ENCODE assay signal across 8 cellular contexts in the genomic region with DNA sequence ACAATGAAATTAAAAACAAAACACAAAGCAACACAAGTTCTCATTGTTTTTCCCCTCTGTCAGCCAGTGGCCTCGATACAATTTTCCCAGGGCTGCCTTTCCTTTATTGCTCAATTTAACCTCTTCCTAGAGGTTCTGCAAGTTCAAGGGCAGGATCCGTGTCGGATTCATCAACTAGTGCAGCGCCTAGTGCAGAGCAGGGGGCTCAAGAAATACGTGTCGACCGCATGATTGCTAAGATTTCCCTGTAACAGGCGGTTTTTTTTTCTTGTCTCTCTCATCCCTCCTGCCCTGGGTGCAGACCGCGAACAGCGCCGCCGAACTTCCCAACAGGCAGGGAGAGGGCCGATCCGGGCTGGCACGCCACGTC. TPM values are rescaled to one million over a fixed set of nuclear protein-coding genes. Genes with fewer than 3 reads are reported as not detected.
DNase-seq lines count a peak whose midpoint lies in the region; ATAC-seq and TF ChIP-seq lines count a peak whose summit lies in the region.

No MANE protein-coding gene starts in this region.

- H3K27me3 Mint-ChIP-seq in activated T-helper 1 cell treated with anti-CD3 and anti-CD28 coated beads, Interleukin-12 subunit alpha, Interleukin-12 subunit beta, Interleukin-2, Interleukin-4 antibody, amounts not matched to agents 30 ng/mL and 10 ng/mL and 1 ng/mL, durations not matched to agents 14 hours and 24 hours and 36 hours (ENCODE audit: insufficient read depth) = no peaks in the 10 kb centered on the region

- H3K9me3 Mint-ChIP-seq in activated T-helper 1 cell treated with anti-CD3 and anti-CD28 coated beads, Interleukin-12 subunit alpha, Interleukin-12 subunit beta, Interleukin-2, Interleukin-4 antibody, amounts not matched to agents 30 ng/mL and 10 ng/mL and 1 ng/mL, durations not matched to agents 14 hours and 24 hours and 36 hours = peaks cover 13% of the 10 kb centered on the region
- H3K9me3 Mint-ChIP-seq in stimulated activated effector memory CD8-positive, alpha-beta T cell treated with anti-CD3 and anti-CD28 coated beads, Interleukin-12 subunit alpha, Interleukin-12 subunit beta, amount 100 ng/mL, for 72 hours = no peaks in the 10 kb centered on the region

- intact Hi-C loops in activated T-helper 1 cell treated with anti-CD3 and anti-CD28 coated beads, Interleukin-12 subunit alpha, Interleukin-12 subunit beta, Interleukin-2, Interleukin-4 antibody, amounts not matched to agents 30 ng/mL and 10 ng/mL and 1 ng/mL, durations not matched to agents 14 hours and 24 hours and 36 hours (cut with micrococcal nuclease) = loop anchor here (1.0 to 2.0 kb wide), 16 partner anchors 28 to 627 kb away; partner anchors contain the start of genes ARL8B and ITPR1

- peak overlapping the region; percentile 100 for H3K27ac Mint-ChIP-seq in activated T-helper 1 cell treated with anti-CD3 and anti-CD28 coated beads, Interleukin-12 subunit alpha, Interleukin-12 subunit beta, Interleukin-2, Interleukin-4 antibody, amounts not matched to agents 30 ng/mL and 10 ng/mL and 1 ng/mL, durations not matched to agents 14 hours and 24 hours and 36 hours
- peak overlapping the region; percentile 100 for H3K27ac Mint-ChIP-seq in stimulated activated effector memory CD8-positive, alpha-beta T cell treated with anti-CD3 and anti-CD28 coated beads, Interleukin-12 subunit alpha, Interleukin-12 subunit beta, amount 100 ng/mL, for 72 hours

- peak overlapping the region; percentile 91 for H3K4me3 Mint-ChIP-seq in activated T-helper 1 cell treated with anti-CD3 and anti-CD28 coated beads, Interleukin-12 subunit alpha, Interleukin-12 subunit beta, Interleukin-2, Interleukin-4 antibody, amounts not matched to agents 30 ng/mL and 10 ng/mL and 1 ng/mL, durations not matched to agents 14 hours and 24 hours and 36 hours
- peak overlapping the region; percentile 91 for H3K4me3 Mint-ChIP-seq in stimulated activated effector memory CD8-positive, alpha-beta T cell treated with anti-CD3 and anti-CD28 coated beads, Interleukin-12 subunit alpha, Interleukin-12 subunit beta, amount 100 ng/mL, for 72 hours

- peak overlapping the region; percentile 95 for H3K27ac ChIP-seq in C4-2B

- TF ChIP-seq CTCF in C4-2B (conservative IDR thresholded peaks at IDR 0.05) = no peak; the same call in 1 of the 2 replicates

- H3K4me1 Mint-ChIP-seq in activated T-helper 1 cell treated with anti-CD3 and anti-CD28 coated beads, Interleukin-12 subunit alpha, Interleukin-12 subunit beta, Interleukin-2, Interleukin-4 antibody, amounts not matched to agents 30 ng/mL and 10 ng/mL and 1 ng/mL, durations not matched to agents 14 hours and 24 hours and 36 hours (ENCODE audit: low read depth) = peaks cover 39% of the 10 kb centered on the region
- peaks cover 36% of the 10 kb centered on the region for H3K4me1 Mint-ChIP-seq in stimulated activated effector memory CD8-positive, alpha-beta T cell treated with anti-CD3 and anti-CD28 coated beads, Interleukin-12 subunit alpha, Interleukin-12 subunit beta, amount 100 ng/mL, for 72 hours

- DNase-seq in activated T-helper 1 cell treated with anti-CD3 and anti-CD28 coated beads, Interleukin-12 subunit alpha, Interleukin-12 subunit beta, Interleukin-2, Interleukin-4 antibody, amounts not matched to agents 30 ng/mL and 10 ng/mL and 1 ng/mL, durations not matched to agents 14 hours and 24 hours and 36 hours (ENCODE audit: low spot score) = no peak
- no peak for DNase-seq in stimulated activated effector memory CD8-positive, alpha-beta T cell treated with anti-CD3 and anti-CD28 coated beads, Interleukin-12 subunit alpha, Interleukin-12 subunit beta, amount 100 ng/mL, for 72 hours (ENCODE audit: low spot score in 2 of 2)
- DNase-seq in NCI-H2081 (lab: John Stamatoyannopoulos, UW) (no peak), NCI-H510A treated with DMSO at 0.1 percent for 48 hours (lab: John Stamatoyannopoulos, UW) (no peak)

- peak overlapping the region; percentile 44 for H3K4me3 ChIP-seq in iPS-11a (ENCODE audit: low read depth, low read length)

- ATAC-seq in HG03354 (IDR thresholded peaks at IDR 0.05; ENCODE audit: poor library complexity, severe bottlenecking, unreplicated experiment) (peak; percentile 0), GM18511 (IDR thresholded peaks at IDR 0.05; ENCODE audit: unreplicated experiment) (no peak)
- ATAC-seq in stimulated activated effector memory CD8-positive, alpha-beta T cell treated with anti-CD3 and anti-CD28 coated beads, Interleukin-12 subunit alpha, Interleukin-12 subunit beta, amount 100 ng/mL, for 72 hours = peak; percentile 4

- H3K36me3 Mint-ChIP-seq in activated T-helper 1 cell treated with anti-CD3 and anti-CD28 coated beads, Interleukin-12 subunit alpha, Interleukin-12 subunit beta, Interleukin-2, Interleukin-4 antibody, amounts not matched to agents 30 ng/mL and 10 ng/mL and 1 ng/mL, durations not matched to agents 14 hours and 24 hours and 36 hours (ENCODE audit: low read depth) = peaks cover 38% of the 10 kb centered on the region
- peaks cover 68% of the 10 kb centered on the region for H3K36me3 Mint-ChIP-seq in stimulated activated effector memory CD8-positive, alpha-beta T cell treated with anti-CD3 and anti-CD28 coated beads, Interleukin-12 subunit alpha, Interleukin-12 subunit beta, amount 100 ng/mL, for 72 hours

RNA-seq across cellular contexts. Expression of gene BHLHE40, which starts 1.4 kb away (rescaled TPM):
- total RNA-seq in activated T-helper 1 cell treated with anti-CD3 and anti-CD28 coated beads, Interleukin-12 subunit alpha, Interleukin-12 subunit beta, Interleukin-2, Interleukin-4 antibody, amounts not matched to agents 30 ng/mL and 10 ng/mL and 1 ng/mL, durations not matched to agents 14 hours and 24 hours and 36 hours = 449 and 458 TPM in 2 replicates
